In genomic region chr16:72013888-72014538, GRCh38 we compare ENCODE assay signal across 12 cellular contexts. TPM values are rescaled to one million over a fixed set of nuclear protein-coding genes. Genes with fewer than 3 reads are reported as not detected.
DNase-seq lines count a peak whose midpoint lies in the region; ATAC-seq and TF ChIP-seq lines count a peak whose summit lies in the region.
"Had no signal": no experiment of that assay in that cellular context is flagged by ENCODE, and none has a peak within 500 bp of the region (broad histone marks: within the 10 kb centered on the region; RNA-seq: fewer than 3 reads in every experiment).

No MANE protein-coding gene starts in this region.

- H3K27me3 ChIP-seq in KMS-11 (ENCODE audit: insufficient read depth, low read depth) (no peaks in the 10 kb centered on the region), hepatocyte (no peaks in the 10 kb centered on the region), skeletal muscle tissue (ENCODE audit: control insufficient read depth in 3 of 3, insufficient read depth in 3 of 3, low read length in 3 of 3) (no peaks in the 10 kb centered on the region), SJCRH30 (no peaks in the 10 kb centered on the region)

- no peak for TF ChIP-seq CTCF in KMS-11 (conservative IDR thresholded peaks at IDR 0.05; ENCODE audit: low read depth, low read length)
- no peak for TF ChIP-seq CTCF in activated B cell treated with CpG ODN at 0.5 μM for 24 hours (IDR thresholded peaks at IDR 0.05)
- no peak for TF ChIP-seq CTCF in hepatocyte (IDR thresholded peaks at IDR 0.05; ENCODE audit: poor library complexity)

- intact Hi-C loops in activated B cell treated with CpG ODN at 0.5 μM for 24 hours (cut with micrococcal nuclease) = no loop called here

- H4K20me1 ChIP-seq in KMS-11 (ENCODE audit: insufficient read depth) (no peaks in the 10 kb centered on the region), hepatocyte (ENCODE audit: insufficient read depth, poor library complexity, severe bottlenecking) (no peaks in the 10 kb centered on the region)

- no peaks in the 10 kb centered on the region for H3K9me2 ChIP-seq in hepatocyte (replicated peaks; ENCODE audit: insufficient read depth)

- H3K9ac ChIP-seq in KMS-11 (peak overlapping the region; percentile 31; the same call in 1 of the 2 replicates), skeletal muscle tissue (ENCODE audit: low read depth in 1 of 3, low read length in 3 of 3) (peak overlapping the region; percentile 23 to 68 (median 47))

- H3K36me3 Mint-ChIP-seq in activated B cell treated with CpG ODN at 0.5 μM for 24 hours (ENCODE audit: low read depth) = peaks cover 56% of the 10 kb centered on the region

- POLR2A ChIA-PET in activated B cell treated with CpG ODN at 0.5 μM for 24 hours (lab: Charles Lee) = no interaction called here

- DNase-seq in activated B cell treated with CpG ODN at 0.5 μM for 24 hours (no peak), hepatocyte (ENCODE audit: low spot score) (no peak), SJCRH30 (no peak), AG08395 (ENCODE audit: low spot score) (no peak)
- DNase-seq: NCI-H69 had no signal

- CTCF ChIA-PET in activated B cell treated with CpG ODN at 0.5 μM for 24 hours (lab: Charles Lee) = no interaction called here

- H3K9me3 ChIP-seq in hepatocyte (ENCODE audit: low read depth) (no peaks in the 10 kb centered on the region), skeletal muscle tissue (ENCODE audit: control insufficient read depth in 3 of 3, low read length in 3 of 3) (no peaks in the 10 kb centered on the region), SJCRH30 (replicated peaks) (no peaks in the 10 kb centered on the region)

- 60% methylated on average over 13 of the region's 13 CpGs for whole genome bisulfite sequencing in hepatocyte (ENCODE audit: low lambda C conversion rate, missing lambda C conversion rate)

- no peaks in the 10 kb centered on the region for H3K36me3 ChIP-seq in KMS-11 (ENCODE audit: insufficient read depth)
- H3K36me3 ChIP-seq in hepatocyte (replicated peaks; ENCODE audit: insufficient read depth, low read depth) = no peaks in the 10 kb centered on the region
- peaks cover 20 to 33% (median 21%) of the 10 kb centered on the region in 3 donors for H3K36me3 ChIP-seq in skeletal muscle tissue (ENCODE audit: control insufficient read depth in 3 of 3, insufficient read depth in 3 of 3, low read length in 3 of 3)
- no peaks in the 10 kb centered on the region for H3K36me3 ChIP-seq in SJCRH30

- H3K79me2 ChIP-seq in KMS-11 (ENCODE audit: insufficient read depth, low read depth) (peaks cover 4% of the 10 kb centered on the region; the same call in 1 of the 2 replicates), hepatocyte (no peaks in the 10 kb centered on the region)

- H3K27ac ChIP-seq in KMS-11 = peak overlapping the region; percentile 72
- H3K27ac ChIP-seq in hepatocyte = peak overlapping the region; percentile 58
- H3K27ac ChIP-seq in skeletal muscle tissue (ENCODE audit: low read depth, low read length) = peak overlapping the region; percentile 72
- H3K27ac ChIP-seq in SJCRH30 = no peak overlapping the region

- peak overlapping the region; percentile 25; the same call in 1 of the 2 replicates for H2AFZ ChIP-seq in KMS-11 (ENCODE audit: low read depth)
- H2AFZ ChIP-seq in hepatocyte = no peak overlapping the region

- H3K4me3 ChIP-seq in KMS-11 (IDR thresholded peaks at IDR 0.05; ENCODE audit: insufficient read depth, low read depth, low read length) = no peak overlapping the region
- H3K4me3 ChIP-seq in hepatocyte = no peak overlapping the region
- peak overlapping the region in 1 of 3 donors; percentile 31 for H3K4me3 ChIP-seq in skeletal muscle tissue (ENCODE audit: low read length in 3 of 3)
- no peak overlapping the region for H3K4me3 ChIP-seq in SJCRH30

- no peaks in the 10 kb centered on the region for H3K27me3 Mint-ChIP-seq in activated B cell treated with CpG ODN at 0.5 μM for 24 hours

- no peak overlapping the region for H3K4me3 Mint-ChIP-seq in activated B cell treated with CpG ODN at 0.5 μM for 24 hours

- peak overlapping the region; percentile 18 for H3K27ac Mint-ChIP-seq in activated B cell treated with CpG ODN at 0.5 μM for 24 hours

- H3K4me1 ChIP-seq in KMS-11 (ENCODE audit: low read depth, poor library complexity, severe bottlenecking) (peaks cover 37% of the 10 kb centered on the region), hepatocyte (ENCODE audit: insufficient read depth) (peaks cover 8% of the 10 kb centered on the region), skeletal muscle tissue (ENCODE audit: control insufficient read depth in 3 of 3, insufficient read depth in 3 of 3, low read length in 3 of 3) (peaks cover 18 to 35% (median 27%) of the 10 kb centered on the region in 3 donors), SJCRH30 (no peaks in the 10 kb centered on the region)

- H3K4me1 Mint-ChIP-seq in activated B cell treated with CpG ODN at 0.5 μM for 24 hours = peaks cover 9% of the 10 kb centered on the region

- H3K4me2 ChIP-seq in KMS-11 (peak overlapping the region; percentile 88), hepatocyte (no peak overlapping the region)

- no peak for ATAC-seq in activated B cell treated with CpG ODN at 0.5 μM for 24 hours (ENCODE audit: low read depth)
- ATAC-seq in HG03108 (IDR thresholded peaks at IDR 0.05; ENCODE audit: unreplicated experiment) = no peak
- ATAC-seq in HG03460 (IDR thresholded peaks at IDR 0.05; ENCODE audit: unreplicated experiment) = no peak
- ATAC-seq: activated T-cell treated with anti-CD3 and anti-CD28 coated beads, Interleukin-2, amount 50 U/mL, for 72 hours had no signal

- no peaks in the 10 kb centered on the region for H3K9me3 Mint-ChIP-seq in activated B cell treated with CpG ODN at 0.5 μM for 24 hours
- H3K9me3 Mint-ChIP-seq: activated T-cell treated with anti-CD3 and anti-CD28 coated beads, Interleukin-2, amount 50 U/mL, for 72 hours had no signal

RNA-seq across cellular contexts. Expression of gene DHODH, which starts 5.5 kb away (rescaled TPM):
- 12.0 and 13.0 TPM in 2 replicates for total RNA-seq in activated B cell treated with CpG ODN at 0.5 μM for 24 hours
- 4.2 and 6.6 TPM in 2 replicates for total RNA-seq in hepatocyte
- 5.6 and 6.5 TPM in 2 replicates for polyA plus RNA-seq in hepatocyte
- total RNA-seq in skeletal muscle tissue = 4.7 TPM
- 6.0 and 8.2 TPM in 2 replicates for total RNA-seq in SJCRH30 (2014; rRNA removed; shearing (Covaris generic))

RNA-seq across cellular contexts. Expression of gene PKD1L3, which starts 13.8 kb away (rescaled TPM):
- total RNA-seq in activated B cell treated with CpG ODN at 0.5 μM for 24 hours = not detected in 2 replicates
- total RNA-seq in hepatocyte = 0.23 TPM in 1 of 2 replicates, not detected in the other
- polyA plus RNA-seq in hepatocyte = 0.50 TPM in 1 of 2 replicates, not detected in the other
- under 0.01 TPM for total RNA-seq in skeletal muscle tissue
- not detected in 2 replicates for total RNA-seq in SJCRH30 (2014; rRNA removed; shearing (Covaris generic))
- total RNA-seq: M059J had no signal

RNA-seq across cellular contexts. Expression of gene HP, which starts 40.3 kb away (rescaled TPM):
- total RNA-seq in activated B cell treated with CpG ODN at 0.5 μM for 24 hours = not detected in 2 replicates
- 374 and 430 TPM in 2 replicates for total RNA-seq in hepatocyte
- 495 and 719 TPM in 2 replicates for polyA plus RNA-seq in hepatocyte
- total RNA-seq in skeletal muscle tissue = 11.5 TPM
- not detected in 2 replicates for total RNA-seq in SJCRH30 (2014; rRNA removed; shearing (Covaris generic))
- total RNA-seq: activated T-cell treated with anti-CD3 and anti-CD28 coated beads, Interleukin-2, amount 50 U/mL, for 72 hours; M059J had no signal
- polyA plus RNA-seq: neural cell had no signal

RNA-seq across cellular contexts. Expression of gene HPR, which starts 49.0 kb away (rescaled TPM):
- total RNA-seq in activated B cell treated with CpG ODN at 0.5 μM for 24 hours (not detected in 2 replicates), hepatocyte (16.9 and 19.7 TPM in 2 replicates), skeletal muscle tissue (not detected)
- 19.2 and 26.6 TPM in 2 replicates for polyA plus RNA-seq in hepatocyte
- total RNA-seq in SJCRH30 (2014; rRNA removed; shearing (Covaris generic)) = not detected in 2 replicates
- total RNA-seq: activated T-cell treated with anti-CD3 and anti-CD28 coated beads, Interleukin-2, amount 50 U/mL, for 72 hours; M059J had no signal

Comparison
In these comparisons a context has a peak if more than half of its experiments do, and no peak if none do; other contexts are left out.
1. RNA of gene HP, which starts 40.3 kb away (total RNA-seq): 374 to 430 TPM in hepatocyte; 11.5 TPM in skeletal muscle tissue (single experiment), not detected in activated B cell treated with CpG ODN at 0.5 μM for 24 hours and not detected in SJCRH30; every median in the first group is over 10 times any median in the second.